11 cellular contexts compared by ENCODE assay signal in genomic region chr11:13010737-13011342, GRCh38. TPM values are rescaled to one million over a fixed set of nuclear protein-coding genes. Genes with fewer than 3 reads are reported as not detected.
A peak's percentile ranks its signal among the peaks of the same experiment; 100 is the strongest.
DNase-seq lines count a peak whose midpoint lies in the region; ATAC-seq, FAIRE-seq and TF ChIP-seq lines count a peak whose summit lies in the region.
"Had no signal": no experiment of that assay in that cellular context is flagged by ENCODE, and none has a peak within 500 bp of the region (broad histone marks: within the 10 kb centered on the region; RNA-seq: fewer than 3 reads in every experiment).

No MANE protein-coding gene starts in this region.

- H3F3A ChIP-seq in PC-3 (ENCODE audit: low read length, unreplicated experiment): no peaks in the 10 kb centered on the region

- intact Hi-C loops in body of pancreas (cut with DNase I) (no loop called here), pancreas (cut with DNase I) (loop anchor here in 1 of 3 donors (10.0 kb wide), 1 partner anchor 64 kb away; no protein-coding TSS in a partner anchor), PC-3 (cut with micrococcal nuclease) (no loop called here)

- no peaks in the 10 kb centered on the region for H3K36me3 ChIP-seq in ES-I3 (ENCODE audit: insufficient read depth, low read length)
- H3K36me3 ChIP-seq in body of pancreas (replicated peaks in 1 of 2; ENCODE audit: insufficient read depth in 1 of 2, low read depth in 2 of 2): no peaks in the 10 kb centered on the region
- no peaks in the 10 kb centered on the region for H3K36me3 ChIP-seq in iPS-18a (ENCODE audit: control insufficient read depth, low read depth, low read length)
- H3K36me3 ChIP-seq in pancreas: no peaks in the 10 kb centered on the region
- no peaks in the 10 kb centered on the region for H3K36me3 ChIP-seq in PC-3 (ENCODE audit: low read depth, low read length)
- H3K36me3 ChIP-seq: HAP-1, sigmoid colon had no signal

- H2AFZ ChIP-seq in PC-3 (ENCODE audit: low read length): no peak overlapping the region

- no peak for TF ChIP-seq POLR2A in body of pancreas (IDR thresholded peaks at IDR 0.05)

- H3K4me3 ChIP-seq in body of pancreas (no peak overlapping the region), iPS-18a (ENCODE audit: low read length) (peak overlapping the region; percentile 61), pancreas (peak overlapping the region in 1 of 4 donors; percentile 1), PC-3 (ENCODE audit: low read length) (no peak overlapping the region)
- H3K4me3 ChIP-seq: HAP-1 had no signal

- FAIRE-seq in pancreas (lab: Jason Lieb, UNC): no peak

- DNase-seq in body of pancreas (peak in 3 of 4 donors; percentile 17 to 39 (median 27)), pancreas (peak in 4 of 6 donors; percentile 7 to 74 (median 46)), NOMO-1 treated with DMSO at 0.1 percent for 48 hours (lab: John Stamatoyannopoulos, UW; ENCODE audit: unreplicated experiment) (no peak), AG08395 (ENCODE audit: low spot score) (no peak), PC-3 (no peak), SHP77 treated with DMSO at 0.1 percent for 48 hours (lab: John Stamatoyannopoulos, UW) (no peak)
- DNase-seq: activated CD4-positive, alpha-beta T cell treated with anti-CD3 and anti-CD28 coated beads, Interleukin-2, amount 50 U/mL, for 1 hour; sigmoid colon had no signal

- ATAC-seq in body of pancreas: no peak
- peak in 1 of 4 donors; percentile 8 for ATAC-seq in pancreas
- ATAC-seq in PC-3: no peak

- POLR2A ChIA-PET in PC-3 (lab: Charles Lee; ENCODE audit: unreplicated experiment): no interaction called here

- H3K27me3 ChIP-seq in body of pancreas (peaks cover 0 to 5% of the 10 kb centered on the region in 2 donors), iPS-18a (ENCODE audit: control insufficient read depth, insufficient read depth, low read length) (peaks cover 70% of the 10 kb centered on the region), pancreas (peaks cover 0 to 8% (median 2%) of the 10 kb centered on the region in 4 donors), PC-3 (ENCODE audit: low read length) (no peaks in the 10 kb centered on the region; the same call in 1 of the 2 replicates)

- CTCF ChIA-PET in PC-3 (lab: Charles Lee): no interaction called here

- H3K27ac ChIP-seq in body of pancreas (no peak overlapping the region), iPS-18a (ENCODE audit: low read length) (no peak overlapping the region), pancreas (peak overlapping the region in 1 of 4 donors; percentile 68), PC-3 (ENCODE audit: low read length) (no peak overlapping the region)
- H3K27ac ChIP-seq: sigmoid colon had no signal

- BruUV-seq in PC-3 (replicated peaks; lab: Mats Ljungman, UMichigan): no TSS peak

- peak overlapping the region; percentile 58; the same call in 1 of the 2 replicates for H3K9ac ChIP-seq in ES-I3 (ENCODE audit: low read depth, low read length)
- H3K9ac ChIP-seq in iPS-18a (ENCODE audit: low read length): no peak overlapping the region
- H3K9ac ChIP-seq in PC-3 (ENCODE audit: low read length): no peak overlapping the region

- H3K9me3 ChIP-seq in ES-I3 (ENCODE audit: control insufficient read depth, insufficient read depth, low read length): peaks cover 3% of the 10 kb centered on the region; the same call in 1 of the 2 replicates
- peaks cover 0 to 11% (median 0%) of the 10 kb centered on the region in 3 donors for H3K9me3 ChIP-seq in body of pancreas
- no peaks in the 10 kb centered on the region for H3K9me3 ChIP-seq in iPS-18a (ENCODE audit: control insufficient read depth, low read depth, low read length)
- peaks cover 0 to 5% (median 0%) of the 10 kb centered on the region in 4 donors for H3K9me3 ChIP-seq in pancreas
- no peaks in the 10 kb centered on the region for H3K9me3 ChIP-seq in PC-3 (ENCODE audit: low read length)
- H3K9me3 ChIP-seq: HAP-1, sigmoid colon had no signal

- TF ChIP-seq CTCF in body of pancreas (IDR thresholded peaks at IDR 0.05): no peak
- TF ChIP-seq CTCF in pancreas (IDR thresholded peaks at IDR 0.05): no peak
- TF ChIP-seq CTCF in PC-3 (conservative IDR thresholded peaks at IDR 0.05; ENCODE audit: low read depth, low read length): no peak

- no peaks in the 10 kb centered on the region for H3K79me2 ChIP-seq in PC-3 (ENCODE audit: low read length)

- H3K9me2 ChIP-seq in PC-3 (replicated peaks; ENCODE audit: low read length): no peaks in the 10 kb centered on the region

- peaks cover 23% of the 10 kb centered on the region for H3K4me1 ChIP-seq in ES-I3 (ENCODE audit: insufficient read depth, low read length)
- peaks cover 75% of the 10 kb centered on the region for H3K4me1 ChIP-seq in body of pancreas
- H3K4me1 ChIP-seq in iPS-18a (ENCODE audit: control insufficient read depth, low read depth, low read length): peaks cover 37% of the 10 kb centered on the region
- peaks cover 21 to 33% (median 28%) of the 10 kb centered on the region in 3 donors for H3K4me1 ChIP-seq in pancreas
- H3K4me1 ChIP-seq in PC-3 (ENCODE audit: insufficient read depth, low read length): peaks cover 6% of the 10 kb centered on the region
- H3K4me1 ChIP-seq: HAP-1 had no signal

- 14 to 53% methylated on average over 14 to 28 of the region's 35 CpGs for whole genome bisulfite sequencing in body of pancreas, 2 donors
- WGBS in pancreas, 2 donors: 16 to 26% methylated on average over 31 to 35 of the region's 35 CpGs

- H3K4me2 ChIP-seq in PC-3 (ENCODE audit: low read length): no peak overlapping the region

- no peaks in the 10 kb centered on the region for H4K20me1 ChIP-seq in PC-3 (ENCODE audit: low read length)

RNA-seq across cellular contexts. Expression of gene RASSF10, which starts 1.7 kb away (rescaled TPM):
- total RNA-seq in body of pancreas: not detected
- under 1 TPM in 2 of 6 donors, not detected in 4; 0.06 to 0.41 TPM for total RNA-seq in pancreas
- polyA plus RNA-seq in pancreas: under 1 TPM; 0.11 to 0.40 TPM
- not detected in 2 replicates for total RNA-seq in PC-3 (2014; rRNA removed)

Comparison
In these comparisons a context has a peak if more than half of its experiments do, and no peak if none do; other contexts are left out.
1. DNase-seq: peak in body of pancreas (3 of 4) and pancreas (4 of 6); none in NOMO-1 treated with DMSO at 0.1 percent for 48 hours (single experiment), AG08395 (single experiment), PC-3 (single experiment) and SHP77 treated with DMSO at 0.1 percent for 48 hours (single experiment).